ENCODE assay signal across 8 cellular contexts in the genomic region with DNA sequence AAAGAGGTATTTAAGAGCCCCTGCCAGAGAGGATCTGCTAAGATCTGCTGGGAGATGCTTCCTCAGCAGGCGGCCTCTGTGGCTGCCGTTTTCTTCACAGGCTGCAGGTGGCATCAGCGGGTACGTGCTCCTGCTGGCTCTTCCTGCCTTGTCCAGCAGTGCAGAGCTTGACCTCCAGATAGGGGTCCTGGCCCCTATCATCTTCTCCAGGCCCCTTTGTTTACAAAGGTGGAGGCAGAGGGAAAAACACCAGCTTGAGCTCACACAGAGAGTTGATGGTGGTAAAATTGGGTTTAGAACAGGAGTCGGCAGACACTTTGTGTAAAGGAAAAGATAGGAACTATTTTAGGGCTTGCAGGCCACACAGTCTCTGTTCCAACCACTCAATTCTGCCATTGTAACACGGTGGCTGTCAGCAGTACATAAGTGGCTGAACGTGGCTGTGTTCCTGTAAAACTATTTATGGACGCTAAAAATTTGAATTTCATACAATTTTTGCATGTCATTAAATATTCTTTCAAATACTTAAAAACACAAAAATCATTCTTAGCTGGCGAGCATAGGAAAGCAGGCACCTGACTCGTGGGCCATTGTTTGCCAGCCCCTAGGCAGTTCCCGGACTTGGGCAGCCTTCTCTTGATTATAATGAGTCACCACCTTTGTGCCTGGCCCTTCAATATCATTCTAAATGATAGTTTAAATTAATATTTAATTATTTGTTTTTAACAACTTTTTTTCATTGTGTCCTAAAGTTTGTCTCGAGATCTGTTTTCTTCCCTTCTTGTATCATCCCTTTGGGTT.
DNase-seq lines count a peak whose midpoint lies in the region; ATAC-seq and TF ChIP-seq lines count a peak whose summit lies in the region.

No MANE protein-coding gene starts in this region.

- BruUV-seq in Panc1 (replicated peaks; lab: Mats Ljungman, UMichigan) = no TSS peak

- CTCF ChIA-PET in Panc1 (lab: Charles Lee) = interaction anchor here (0.7 to 1.2 kb wide), 5 partner anchors 9 to 115 kb away, joined by 3 to 8 read pairs (median 3); no protein-coding TSS in a partner anchor

- H3K4me3 ChIP-seq in Panc1 (ENCODE audit: low read depth in 2 of 2, low read length in 2 of 2) = no peak overlapping the region

- H3K4me3 Mint-ChIP-seq in stimulated activated naive CD8-positive, alpha-beta T cell treated with anti-CD3 and anti-CD28 coated beads, Interleukin-15, amount 100 ng/mL, for 72 hours = no peak overlapping the region

- no peaks in the 10 kb centered on the region for H3K27me3 Mint-ChIP-seq in stimulated activated naive CD8-positive, alpha-beta T cell treated with anti-CD3 and anti-CD28 coated beads, Interleukin-15, amount 100 ng/mL, for 72 hours

- peak; percentile 60 for ATAC-seq in GM18517 (IDR thresholded peaks at IDR 0.05; ENCODE audit: unreplicated experiment)
- ATAC-seq in HG03342 (IDR thresholded peaks at IDR 0.05; ENCODE audit: unreplicated experiment) = peak; percentile 51
- peak; percentile 94 for ATAC-seq in Panc1
- ATAC-seq in stimulated activated naive CD8-positive, alpha-beta T cell treated with anti-CD3 and anti-CD28 coated beads, Interleukin-15, amount 100 ng/mL, for 72 hours = peak; percentile 60

- no peaks in the 10 kb centered on the region for H3K9me3 ChIP-seq in Panc1 (ENCODE audit: control insufficient read depth, insufficient read depth, low read depth, low read length)

- no peaks in the 10 kb centered on the region for H3K4me1 Mint-ChIP-seq in stimulated activated naive CD8-positive, alpha-beta T cell treated with anti-CD3 and anti-CD28 coated beads, Interleukin-15, amount 100 ng/mL, for 72 hours

- TF ChIP-seq CTCF in Panc1 (IDR thresholded peaks at IDR 0.05) = peak; percentile 92

- intact Hi-C loops in Panc1 (cut with micrococcal nuclease; ENCODE audit: unreplicated experiment) = loop anchor here (2.0 kb wide), 1 partner anchor 105 kb away; no protein-coding TSS in a partner anchor

- H3K9me3 Mint-ChIP-seq in stimulated activated naive CD8-positive, alpha-beta T cell treated with anti-CD3 and anti-CD28 coated beads, Interleukin-15, amount 100 ng/mL, for 72 hours = no peaks in the 10 kb centered on the region

- H3K27me3 ChIP-seq in Panc1 (ENCODE audit: control insufficient read depth, insufficient read depth, low read length) = no peaks in the 10 kb centered on the region

- H3K4me1 ChIP-seq in Panc1 (ENCODE audit: control insufficient read depth, insufficient read depth, low read length) = peaks cover 15% of the 10 kb centered on the region

- POLR2A ChIA-PET in Panc1 (lab: Charles Lee) = interaction anchor here (0.6 kb wide), 1 partner anchor 68 kb away, joined by 3 read pairs; no protein-coding TSS in a partner anchor

- DNase-seq in C1 segment of cervical spinal cord (lab: John Stamatoyannopoulos, UW) (peak in 12 of 14 donors; percentile 9 to 54 (median 38)), Panc1 (ENCODE audit: low read depth, low spot score) (peak; percentile 45), cerebellar cortex (ENCODE audit: low spot score) (peak; percentile 80), left kidney (ENCODE audit: low read depth, low spot score) (peak; percentile 78), DMS79 treated with DMSO at 0.1 percent for 48 hours (lab: John Stamatoyannopoulos, UW) (no peak)
- peak; percentile 14 to 21 for DNase-seq in stimulated activated naive CD8-positive, alpha-beta T cell treated with anti-CD3 and anti-CD28 coated beads, Interleukin-15, amount 100 ng/mL, for 72 hours

- in situ Hi-C loops in Panc1 (cut with HindIII; ENCODE audit: low pct_unique_long_range_greater_than_20kb, low sequenced_read_pairs) = no loop called here

- no peaks in the 10 kb centered on the region for H3K36me3 ChIP-seq in Panc1 (ENCODE audit: control insufficient read depth, insufficient read depth, low read length)

- peak overlapping the region in 1 of 2 donors; percentile 60 for H3K27ac Mint-ChIP-seq in stimulated activated naive CD8-positive, alpha-beta T cell treated with anti-CD3 and anti-CD28 coated beads, Interleukin-15, amount 100 ng/mL, for 72 hours

- H3K27ac ChIP-seq in Panc1 (ENCODE audit: low read length) = peak overlapping the region; percentile 67
